ENCODE assay signal across 9 cellular contexts in genomic region chr9:120711354-120711753, GRCh38. TPM values are rescaled to one million over a fixed set of nuclear protein-coding genes. Genes with fewer than 3 reads are reported as not detected.
DNase-seq lines count a peak whose midpoint lies in the region; ATAC-seq and TF ChIP-seq lines count a peak whose summit lies in the region.
"Had no signal": no experiment of that assay in that cellular context is flagged by ENCODE, and none has a peak within 500 bp of the region (broad histone marks: within the 10 kb centered on the region; RNA-seq: fewer than 3 reads in every experiment).

No MANE protein-coding gene starts in this region.

- peak overlapping the region; percentile 13 to 95 for H3K9ac ChIP-seq in liver (ENCODE audit: low read depth in 1 of 2, low read length in 2 of 2)

- peaks cover 49% of the 10 kb centered on the region for H3K4me1 Mint-ChIP-seq in activated T-cell treated with anti-CD3 and anti-CD28 coated beads, Interleukin-2, amount 50 U/mL, for 24 hours (ENCODE audit: low read depth)
- peaks cover 41% of the 10 kb centered on the region for H3K4me1 Mint-ChIP-seq in activated T-helper 1 cell treated with anti-CD3 and anti-CD28 coated beads, Interleukin-12 subunit alpha, Interleukin-12 subunit beta, Interleukin-2, Interleukin-4 antibody, amounts not matched to agents 30 ng/mL and 10 ng/mL and 1 ng/mL, durations not matched to agents 14 hours and 24 hours and 36 hours (ENCODE audit: low read depth)

- peaks cover 16 to 70% (median 41%) of the 10 kb centered on the region in 4 donors for H3K4me1 ChIP-seq in liver (ENCODE audit: control insufficient read depth in 4 of 4, insufficient read depth in 4 of 4, low read length in 3 of 4)
- peaks cover 15 to 51% (median 28%) of the 10 kb centered on the region in 4 donors for H3K4me1 ChIP-seq in transverse colon
- peaks cover 25% of the 10 kb centered on the region for H3K4me1 ChIP-seq in SJCRH30

- peaks cover 1% of the 10 kb centered on the region for H3K36me3 Mint-ChIP-seq in activated T-cell treated with anti-CD3 and anti-CD28 coated beads, Interleukin-2, amount 50 U/mL, for 24 hours (ENCODE audit: low read depth)
- H3K36me3 Mint-ChIP-seq in activated T-helper 1 cell treated with anti-CD3 and anti-CD28 coated beads, Interleukin-12 subunit alpha, Interleukin-12 subunit beta, Interleukin-2, Interleukin-4 antibody, amounts not matched to agents 30 ng/mL and 10 ng/mL and 1 ng/mL, durations not matched to agents 14 hours and 24 hours and 36 hours (ENCODE audit: low read depth), result peaks cover 1% of the 10 kb centered on the region

- H3K27me3 Mint-ChIP-seq in activated T-cell treated with anti-CD3 and anti-CD28 coated beads, Interleukin-2, amount 50 U/mL, for 24 hours, result no peaks in the 10 kb centered on the region
- H3K27me3 Mint-ChIP-seq in activated T-helper 1 cell treated with anti-CD3 and anti-CD28 coated beads, Interleukin-12 subunit alpha, Interleukin-12 subunit beta, Interleukin-2, Interleukin-4 antibody, amounts not matched to agents 30 ng/mL and 10 ng/mL and 1 ng/mL, durations not matched to agents 14 hours and 24 hours and 36 hours (ENCODE audit: insufficient read depth), result no peaks in the 10 kb centered on the region

- DNase-seq in activated T-cell treated with anti-CD3 and anti-CD28 coated beads, Interleukin-2, amount 50 U/mL, for 24 hours, result no peak
- DNase-seq in activated T-cell treated with anti-CD3 and anti-CD28 coated beads for 4 hours (no peak), transverse colon (no peak), SJCRH30 (no peak)
- no peak for DNase-seq in activated T-helper 1 cell treated with anti-CD3 and anti-CD28 coated beads, Interleukin-12 subunit alpha, Interleukin-12 subunit beta, Interleukin-2, Interleukin-4 antibody, amounts not matched to agents 30 ng/mL and 10 ng/mL and 1 ng/mL, durations not matched to agents 14 hours and 24 hours and 36 hours (ENCODE audit: low spot score)
- no peak for DNase-seq in activated CD4-positive, CD25-positive, alpha-beta regulatory T cell (lab: John Stamatoyannopoulos, UW)
- DNase-seq: body of pancreas had no signal

- no peak for TF ChIP-seq POLR2A in transverse colon (IDR thresholded peaks at IDR 0.05)

- TF ChIP-seq EP300 in transverse colon (IDR thresholded peaks at IDR 0.05; ENCODE audit: low read depth), result no peak

- no peaks in the 10 kb centered on the region for H3K9me3 ChIP-seq in liver (ENCODE audit: control insufficient read depth in 4 of 4, low read length in 3 of 4)
- H3K9me3 ChIP-seq in transverse colon, result no peaks in the 10 kb centered on the region
- no peaks in the 10 kb centered on the region for H3K9me3 ChIP-seq in SJCRH30 (replicated peaks)
- H3K9me3 ChIP-seq: body of pancreas had no signal

- intact Hi-C loops in activated T-helper 1 cell treated with anti-CD3 and anti-CD28 coated beads, Interleukin-12 subunit alpha, Interleukin-12 subunit beta, Interleukin-2, Interleukin-4 antibody, amounts not matched to agents 30 ng/mL and 10 ng/mL and 1 ng/mL, durations not matched to agents 14 hours and 24 hours and 36 hours (cut with micrococcal nuclease), result loop anchor here (5.0 kb wide), 1 partner anchor 661 kb away; the partner anchor contains the start of gene STOM
- intact Hi-C loops in transverse colon (cut with DNase I; ENCODE audit: low total_unique reads), result loop anchor here (5.0 kb wide), 1 partner anchor 224 kb away; no protein-coding TSS in a partner anchor

- H3K4me3 ChIP-seq in liver (ENCODE audit: low read depth in 1 of 3, low read length in 3 of 3) (peak overlapping the region in 1 of 3 donors; percentile 79), transverse colon (no peak overlapping the region), SJCRH30 (no peak overlapping the region)
- H3K4me3 ChIP-seq: body of pancreas had no signal

- TF ChIP-seq RAD21 in liver (IDR thresholded peaks at IDR 0.05), result peak in 1 of 2 donors; percentile 10

- H3K27ac Mint-ChIP-seq in activated T-cell treated with anti-CD3 and anti-CD28 coated beads, Interleukin-2, amount 50 U/mL, for 24 hours, result peak overlapping the region; percentile 40
- peak overlapping the region; percentile 33 for H3K27ac Mint-ChIP-seq in activated T-helper 1 cell treated with anti-CD3 and anti-CD28 coated beads, Interleukin-12 subunit alpha, Interleukin-12 subunit beta, Interleukin-2, Interleukin-4 antibody, amounts not matched to agents 30 ng/mL and 10 ng/mL and 1 ng/mL, durations not matched to agents 14 hours and 24 hours and 36 hours

- H3K36me3 ChIP-seq in liver (ENCODE audit: control insufficient read depth in 4 of 4, insufficient read depth in 3 of 4, low read depth in 1 of 4, low read length in 3 of 4) (no peaks in the 10 kb centered on the region), transverse colon (no peaks in the 10 kb centered on the region), SJCRH30 (no peaks in the 10 kb centered on the region)

- peak overlapping the region; percentile 69 for H3K4me3 Mint-ChIP-seq in activated T-cell treated with anti-CD3 and anti-CD28 coated beads, Interleukin-2, amount 50 U/mL, for 24 hours
- H3K4me3 Mint-ChIP-seq in activated T-helper 1 cell treated with anti-CD3 and anti-CD28 coated beads, Interleukin-12 subunit alpha, Interleukin-12 subunit beta, Interleukin-2, Interleukin-4 antibody, amounts not matched to agents 30 ng/mL and 10 ng/mL and 1 ng/mL, durations not matched to agents 14 hours and 24 hours and 36 hours, result peak overlapping the region; percentile 92

- no peak for ATAC-seq in GM18502 (IDR thresholded peaks at IDR 0.05; ENCODE audit: poor library complexity, unreplicated experiment)
- ATAC-seq: body of pancreas had no signal

- no peaks in the 10 kb centered on the region for H3K9me3 Mint-ChIP-seq in activated T-cell treated with anti-CD3 and anti-CD28 coated beads, Interleukin-2, amount 50 U/mL, for 24 hours
- no peaks in the 10 kb centered on the region for H3K9me3 Mint-ChIP-seq in activated T-helper 1 cell treated with anti-CD3 and anti-CD28 coated beads, Interleukin-12 subunit alpha, Interleukin-12 subunit beta, Interleukin-2, Interleukin-4 antibody, amounts not matched to agents 30 ng/mL and 10 ng/mL and 1 ng/mL, durations not matched to agents 14 hours and 24 hours and 36 hours

- in situ Hi-C loops in transverse colon (cut with MboI; ENCODE audit: low pct_ligation_motif_present in 1 of 4, low pct_unique_long_range_greater_than_20kb in 1 of 4, low sequenced_read_pairs in 3 of 4), result no loop called here

- H3K27ac ChIP-seq in liver (ENCODE audit: low read depth in 1 of 2, low read length in 2 of 2) (peak overlapping the region; percentile 86 to 91), transverse colon (peak overlapping the region in 3 of 4 donors; percentile 82 to 89 (median 84)), SJCRH30 (no peak overlapping the region; the same call in 1 of the 2 replicates)

- TF ChIP-seq CTCF in liver (IDR thresholded peaks at IDR 0.05; ENCODE audit: low read depth, low read length, missing input control), result no peak
- peak in 1 of 5 experiments; percentile 14 for TF ChIP-seq CTCF in transverse colon (IDR thresholded peaks at IDR 0.05)

- no peaks in the 10 kb centered on the region for H3K27me3 ChIP-seq in liver (ENCODE audit: control insufficient read depth in 4 of 4, insufficient read depth in 4 of 4, low read length in 3 of 4)
- H3K27me3 ChIP-seq in transverse colon, result no peaks in the 10 kb centered on the region
- H3K27me3 ChIP-seq in SJCRH30, result no peaks in the 10 kb centered on the region
- H3K27me3 ChIP-seq: body of pancreas had no signal

TF ChIP-seq in liver, 16 proteins besides CTCF, POLR2A, EP300 and RAD21 (continues in another document):
- TF ChIP-seq NR2F2 (IDR thresholded peaks at IDR 0.05) (no peak), GABPA (IDR thresholded peaks at IDR 0.05 in 1 of 2, conservative IDR thresholded peaks at IDR 0.05 in 1 of 2) (no peak), JUND (IDR thresholded peaks at IDR 0.05) (no peak), ATF3 (IDR thresholded peaks at IDR 0.05) (no peak), SP1 (IDR thresholded peaks at IDR 0.05) (no peak), HNF4A (conservative IDR thresholded peaks at IDR 0.05) (no peak), TAF1 (conservative IDR thresholded peaks at IDR 0.05) (no peak), FOXA2 (IDR thresholded peaks at IDR 0.05) (no peak), EGR1 (IDR thresholded peaks at IDR 0.05; ENCODE audit: low read depth in 2 of 2) (no peak), MAX (IDR thresholded peaks at IDR 0.05) (no peak), RXRA (IDR thresholded peaks at IDR 0.05) (no peak), HNF4G (IDR thresholded peaks at IDR 0.05) (no peak), FOXA1 (IDR thresholded peaks at IDR 0.05) (no peak)

RNA-seq across cellular contexts. Expression of gene MEGF9, which starts 2.9 kb away (rescaled TPM):
- total RNA-seq in activated T-helper 1 cell treated with anti-CD3 and anti-CD28 coated beads, Interleukin-12 subunit alpha, Interleukin-12 subunit beta, Interleukin-2, Interleukin-4 antibody, amounts not matched to agents 30 ng/mL and 10 ng/mL and 1 ng/mL, durations not matched to agents 14 hours and 24 hours and 36 hours, result 5.4 and 5.9 TPM in 2 replicates
- total RNA-seq in liver (10 to 100 TPM; 19.8 to 27.4 TPM), transverse colon (10 to 100 TPM in 3 of 4 donors, 1 to 10 TPM in 1; 6.7 to 17.9 (median 12.7) TPM)
- 10 to 100 TPM; 15.5 to 18.7 TPM for polyA plus RNA-seq in liver
- 10.1 and 12.8 TPM in 2 replicates for total RNA-seq in SJCRH30 (2014; rRNA removed; shearing (Covaris generic))
